In genomic region chr1:41296476-41296875, GRCh38 we compare ENCODE assay signal across 1 cellular context.
TF ChIP-seq lines count a peak whose summit lies in the region.

No MANE protein-coding gene starts in this region.

TF ChIP-seq in GM12878, 131 proteins besides CTCF, POLR2A, EP300 and RAD21:
- no peak for TF ChIP-seq ZNF274 (IDR thresholded peaks at IDR 0.05; ENCODE audit: insufficient read depth, insufficient read length)
- 0 out of 2 replicates have a peak, but pooled peaks have one; percentile 4 for TF ChIP-seq SPI1 (IDR thresholded peaks at IDR 0.05; ENCODE audit: borderline replicate concordance, insufficient read depth, low read depth, low read length)
TF ChIP-seq in GM12878: peak in this region for 1.
